In the genomic region with DNA sequence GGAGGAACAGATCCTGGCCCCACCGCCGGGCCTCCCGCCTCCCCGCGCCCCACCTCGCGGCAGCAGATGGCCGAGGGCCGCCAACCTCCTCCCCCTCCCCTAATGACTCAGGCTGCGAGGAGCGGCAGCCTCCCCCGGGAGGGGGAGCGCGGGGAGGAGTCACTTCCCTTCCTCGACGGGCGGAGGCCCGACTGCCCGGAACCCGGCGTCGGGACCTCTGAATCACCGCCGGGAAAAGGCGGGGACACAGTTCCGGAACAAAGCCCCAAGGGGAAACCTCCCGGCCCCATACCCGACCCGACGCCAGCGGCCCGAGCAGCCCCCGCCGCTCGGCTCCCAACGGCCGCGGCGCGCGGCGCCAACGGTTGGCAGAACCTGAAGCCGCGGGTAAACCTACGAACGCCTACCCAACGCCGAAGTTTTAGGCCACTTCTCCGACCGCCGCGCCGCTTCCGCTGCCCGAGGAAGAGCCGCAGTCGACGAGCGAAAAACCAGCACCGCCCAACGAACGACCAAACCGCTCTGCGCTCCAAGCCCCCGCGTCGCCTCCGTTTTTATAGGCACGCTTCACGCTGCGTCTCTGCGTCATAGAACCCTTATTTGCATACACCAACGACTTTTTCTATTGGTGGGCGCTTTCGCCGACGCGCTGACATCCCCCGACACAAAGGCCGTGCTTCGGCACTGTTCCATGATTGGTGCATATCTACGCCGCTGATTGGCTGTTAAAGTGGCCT, we compare ENCODE assay signal across 8 cellular contexts.
DNase-seq lines count a peak whose midpoint lies in the region; ATAC-seq lines count a peak whose summit lies in the region.

No MANE protein-coding gene starts in this region.

- DNase-seq in AG08396 (ENCODE audit: low spot score) (peak; percentile 99), NCI-H226 (peak; percentile 99), iris pigment epithelial cell (ENCODE audit: low read depth) (peak; percentile 100)
- DNase-seq in activated CD4-positive, CD25-positive, alpha-beta regulatory T cell (lab: John Stamatoyannopoulos, UW) = peak; percentile 87 to 90 (median 89)
- DNase-seq in central memory CD4-positive, alpha-beta T cell = peak; percentile 97
- peak; percentile 89 for DNase-seq in stimulated activated CD4-positive, alpha-beta T cell treated with anti-CD3 and anti-CD28 coated beads, Interleukin-12 subunit alpha, Interleukin-12 subunit beta, amount 100 ng/mL, for 4 hours

- ATAC-seq in GM19023 (IDR thresholded peaks at IDR 0.05; ENCODE audit: unreplicated experiment) = peak; percentile 65
- peak; percentile 64 for ATAC-seq in HG03196 (IDR thresholded peaks at IDR 0.05; ENCODE audit: unreplicated experiment)

Comparison
In these comparisons a context has a peak if more than half of its experiments do, and no peak if none do; other contexts are left out.
1. Peak in every context shown above with its lines: DNase-seq and ATAC-seq.